1 cellular context compared by ENCODE assay signal in genomic region chr1:68230901-68231626, GRCh38.
TF ChIP-seq lines count a peak whose summit lies in the region.

No MANE protein-coding gene starts in this region.

TF ChIP-seq in HEK293, 187 proteins besides CTCF, POLR2A, EP300 and RAD21 (continued from another document):
- TF ChIP-seq PRDM10 (tag by site-specific recombination; IDR thresholded peaks at IDR 0.05) (peak; percentile 83), ZNF112 (tag by site-specific recombination; IDR thresholded peaks at IDR 0.05) (no peak), ZBTB10 (tag by site-specific recombination; IDR thresholded peaks at IDR 0.05) (peak; percentile 54), ZNF391 (tag by site-specific recombination; IDR thresholded peaks at IDR 0.05; ENCODE audit: borderline replicate concordance, low read depth) (0 out of 2 replicates have a peak, but pooled peaks have one; percentile 60), ZNF335 (tag by site-specific recombination; conservative IDR thresholded peaks at IDR 0.05) (0 out of 2 replicates have a peak, but pooled peaks have one; percentile 8), TCF7L2 (IDR thresholded peaks at IDR 0.05; ENCODE audit: borderline replicate concordance, low read depth, low read length) (no peak), ZNF777 (tag by site-specific recombination; IDR thresholded peaks at IDR 0.05; ENCODE audit: borderline replicate concordance) (0 out of 2 replicates have a peak, but pooled peaks have one; percentile 32), ZBTB8A (tag by site-specific recombination; IDR thresholded peaks at IDR 0.05) (peak; percentile 13; the same call in 1 of the 2 replicates), WT1 (tag by site-specific recombination; IDR thresholded peaks at IDR 0.05) (no peak), ZFHX2 (tag by site-specific recombination; conservative IDR thresholded peaks at IDR 0.05) (peak; percentile 71), SP3 (tag by site-specific recombination; IDR thresholded peaks at IDR 0.05) (peak; percentile 54), ZNF426 (tag by site-specific recombination; IDR thresholded peaks at IDR 0.05) (no peak), GLIS1 (tag by site-specific recombination; IDR thresholded peaks at IDR 0.05) (peak; percentile 100), KLF7 (tag by site-specific recombination; IDR thresholded peaks at IDR 0.05; ENCODE audit: borderline replicate concordance) (0 out of 2 replicates have a peak, but pooled peaks have one; percentile 13), ZNF121 (tag by site-specific recombination; IDR thresholded peaks at IDR 0.05) (no peak), ZBTB48 (tag by site-specific recombination; IDR thresholded peaks at IDR 0.05) (no peak), ZIC2 (tag by site-specific recombination; IDR thresholded peaks at IDR 0.05) (peak; percentile 85), ZNF398 (tag by site-specific recombination; IDR thresholded peaks at IDR 0.05) (peak; percentile 60), ZBTB26 (tag by site-specific recombination; optimal IDR thresholded peaks at IDR 0.05) (peak; percentile 49), ZNF341 (tag by site-specific recombination; IDR thresholded peaks at IDR 0.05; ENCODE audit: low read depth) (peak; percentile 10; the same call in 1 of the 2 replicates), ZBTB17 (tag by site-specific recombination; IDR thresholded peaks at IDR 0.05) (no peak)
